Comparison of ENCODE assay signal across 1 cellular context in the genomic region with DNA sequence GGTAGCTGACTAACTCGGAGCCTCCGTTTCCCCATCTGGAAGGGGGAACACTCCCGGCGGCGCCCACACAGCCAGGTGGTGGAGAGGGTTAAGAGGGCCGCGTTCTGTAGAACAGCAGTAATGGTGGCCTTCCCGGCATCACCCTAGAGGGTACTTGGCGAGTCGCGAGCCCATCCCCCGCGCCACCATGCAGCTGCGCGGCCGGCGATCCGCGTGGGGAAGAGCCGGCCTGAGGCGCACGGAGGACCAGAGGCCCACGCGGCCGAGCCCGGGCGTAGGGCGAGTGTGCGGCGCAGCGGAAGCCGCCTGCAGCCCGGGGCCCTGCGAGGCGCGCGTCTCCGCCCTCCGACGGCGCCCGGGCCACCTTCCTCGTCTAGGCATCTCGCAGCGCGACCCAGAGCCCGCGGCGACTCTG.
TF ChIP-seq lines count a peak whose summit lies in the region.

No MANE protein-coding gene starts in this region.

TF ChIP-seq in K562, 482 proteins besides CTCF, POLR2A, EP300 and RAD21 (continued from another document and continues in another):
- TF ChIP-seq, protein P1, sequence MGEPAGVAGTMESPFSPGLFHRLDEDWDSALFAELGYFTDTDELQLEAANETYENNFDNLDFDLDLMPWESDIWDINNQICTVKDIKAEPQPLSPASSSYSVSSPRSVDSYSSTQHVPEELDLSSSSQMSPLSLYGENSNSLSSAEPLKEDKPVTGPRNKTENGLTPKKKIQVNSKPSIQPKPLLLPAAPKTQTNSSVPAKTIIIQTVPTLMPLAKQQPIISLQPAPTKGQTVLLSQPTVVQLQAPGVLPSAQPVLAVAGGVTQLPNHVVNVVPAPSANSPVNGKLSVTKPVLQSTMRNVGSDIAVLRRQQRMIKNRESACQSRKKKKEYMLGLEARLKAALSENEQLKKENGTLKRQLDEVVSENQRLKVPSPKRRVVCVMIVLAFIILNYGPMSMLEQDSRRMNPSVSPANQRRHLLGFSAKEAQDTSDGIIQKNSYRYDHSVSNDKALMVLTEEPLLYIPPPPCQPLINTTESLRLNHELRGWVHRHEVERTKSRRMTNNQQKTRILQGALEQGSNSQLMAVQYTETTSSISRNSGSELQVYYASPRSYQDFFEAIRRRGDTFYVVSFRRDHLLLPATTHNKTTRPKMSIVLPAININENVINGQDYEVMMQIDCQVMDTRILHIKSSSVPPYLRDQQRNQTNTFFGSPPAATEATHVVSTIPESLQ (CRISPR knock-in tag; IDR thresholded peaks at IDR 0.05): no peak
- no peak for TF ChIP-seq ZNF253 (CRISPR knock-in tag; conservative IDR thresholded peaks at IDR 0.05)
- TF ChIP-seq FIP1L1 (IDR thresholded peaks at IDR 0.05; ENCODE audit: low read depth, low read length, poor library complexity, severe bottlenecking): peak; percentile 43
- no peak for TF ChIP-seq SLC30A9 (CRISPR knock-in tag; IDR thresholded peaks at IDR 0.05)
- TF ChIP-seq SNIP1 (IDR thresholded peaks at IDR 0.05; ENCODE audit: low read depth): no peak
- TF ChIP-seq BCL6 (CRISPR knock-in tag; IDR thresholded peaks at IDR 0.05): no peak
- no peak for TF ChIP-seq SMAD3 (CRISPR knock-in tag; conservative IDR thresholded peaks at IDR 0.05)
- TF ChIP-seq, protein P2, sequence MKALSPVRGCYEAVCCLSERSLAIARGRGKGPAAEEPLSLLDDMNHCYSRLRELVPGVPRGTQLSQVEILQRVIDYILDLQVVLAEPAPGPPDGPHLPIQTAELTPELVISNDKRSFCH (CRISPR knock-in tag; IDR thresholded peaks at IDR 0.05): no peak
- TF ChIP-seq, protein P2 (tag; IDR thresholded peaks at IDR 0.05): 0 out of 2 replicates have a peak, but pooled peaks have one; percentile 17
- no peak for TF ChIP-seq HMGN3 (IDR thresholded peaks at IDR 0.05; ENCODE audit: borderline replicate concordance, extremely low read depth, insufficient read length, low read depth, low read length)
- TF ChIP-seq, protein P3, sequence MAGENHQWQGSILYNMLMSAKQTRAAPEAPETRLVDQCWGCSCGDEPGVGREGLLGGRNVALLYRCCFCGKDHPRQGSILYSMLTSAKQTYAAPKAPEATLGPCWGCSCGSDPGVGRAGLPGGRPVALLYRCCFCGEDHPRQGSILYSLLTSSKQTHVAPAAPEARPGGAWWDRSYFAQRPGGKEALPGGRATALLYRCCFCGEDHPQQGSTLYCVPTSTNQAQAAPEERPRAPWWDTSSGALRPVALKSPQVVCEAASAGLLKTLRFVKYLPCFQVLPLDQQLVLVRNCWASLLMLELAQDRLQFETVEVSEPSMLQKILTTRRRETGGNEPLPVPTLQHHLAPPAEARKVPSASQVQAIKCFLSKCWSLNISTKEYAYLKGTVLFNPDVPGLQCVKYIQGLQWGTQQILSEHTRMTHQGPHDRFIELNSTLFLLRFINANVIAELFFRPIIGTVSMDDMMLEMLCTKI (IDR thresholded peaks at IDR 0.05; ENCODE audit: partially characterized antibody): no peak
- TF ChIP-seq ZFP1 (CRISPR knock-in tag; IDR thresholded peaks at IDR 0.05): no peak
- no peak for TF ChIP-seq RUNX1 (IDR thresholded peaks at IDR 0.05; ENCODE audit: low read depth)
- TF ChIP-seq, protein P4, sequence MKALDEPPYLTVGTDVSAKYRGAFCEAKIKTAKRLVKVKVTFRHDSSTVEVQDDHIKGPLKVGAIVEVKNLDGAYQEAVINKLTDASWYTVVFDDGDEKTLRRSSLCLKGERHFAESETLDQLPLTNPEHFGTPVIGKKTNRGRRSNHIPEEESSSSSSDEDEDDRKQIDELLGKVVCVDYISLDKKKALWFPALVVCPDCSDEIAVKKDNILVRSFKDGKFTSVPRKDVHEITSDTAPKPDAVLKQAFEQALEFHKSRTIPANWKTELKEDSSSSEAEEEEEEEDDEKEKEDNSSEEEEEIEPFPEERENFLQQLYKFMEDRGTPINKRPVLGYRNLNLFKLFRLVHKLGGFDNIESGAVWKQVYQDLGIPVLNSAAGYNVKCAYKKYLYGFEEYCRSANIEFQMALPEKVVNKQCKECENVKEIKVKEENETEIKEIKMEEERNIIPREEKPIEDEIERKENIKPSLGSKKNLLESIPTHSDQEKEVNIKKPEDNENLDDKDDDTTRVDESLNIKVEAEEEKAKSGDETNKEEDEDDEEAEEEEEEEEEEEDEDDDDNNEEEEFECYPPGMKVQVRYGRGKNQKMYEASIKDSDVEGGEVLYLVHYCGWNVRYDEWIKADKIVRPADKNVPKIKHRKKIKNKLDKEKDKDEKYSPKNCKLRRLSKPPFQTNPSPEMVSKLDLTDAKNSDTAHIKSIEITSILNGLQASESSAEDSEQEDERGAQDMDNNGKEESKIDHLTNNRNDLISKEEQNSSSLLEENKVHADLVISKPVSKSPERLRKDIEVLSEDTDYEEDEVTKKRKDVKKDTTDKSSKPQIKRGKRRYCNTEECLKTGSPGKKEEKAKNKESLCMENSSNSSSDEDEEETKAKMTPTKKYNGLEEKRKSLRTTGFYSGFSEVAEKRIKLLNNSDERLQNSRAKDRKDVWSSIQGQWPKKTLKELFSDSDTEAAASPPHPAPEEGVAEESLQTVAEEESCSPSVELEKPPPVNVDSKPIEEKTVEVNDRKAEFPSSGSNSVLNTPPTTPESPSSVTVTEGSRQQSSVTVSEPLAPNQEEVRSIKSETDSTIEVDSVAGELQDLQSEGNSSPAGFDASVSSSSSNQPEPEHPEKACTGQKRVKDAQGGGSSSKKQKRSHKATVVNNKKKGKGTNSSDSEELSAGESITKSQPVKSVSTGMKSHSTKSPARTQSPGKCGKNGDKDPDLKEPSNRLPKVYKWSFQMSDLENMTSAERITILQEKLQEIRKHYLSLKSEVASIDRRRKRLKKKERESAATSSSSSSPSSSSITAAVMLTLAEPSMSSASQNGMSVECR (CRISPR knock-in tag; IDR thresholded peaks at IDR 0.05): no peak
- peak; percentile 38; the same call in 1 of the 2 replicates for TF ChIP-seq PHF8 (IDR thresholded peaks at IDR 0.05; ENCODE audit: borderline replicate concordance, low read length)
- no peak for TF ChIP-seq TBP (optimal IDR thresholded peaks at IDR 0.05; ENCODE audit: low read depth, low read length)
- no peak for TF ChIP-seq ZNF444 (CRISPR knock-in tag; IDR thresholded peaks at IDR 0.05)
- TF ChIP-seq, protein P5, sequence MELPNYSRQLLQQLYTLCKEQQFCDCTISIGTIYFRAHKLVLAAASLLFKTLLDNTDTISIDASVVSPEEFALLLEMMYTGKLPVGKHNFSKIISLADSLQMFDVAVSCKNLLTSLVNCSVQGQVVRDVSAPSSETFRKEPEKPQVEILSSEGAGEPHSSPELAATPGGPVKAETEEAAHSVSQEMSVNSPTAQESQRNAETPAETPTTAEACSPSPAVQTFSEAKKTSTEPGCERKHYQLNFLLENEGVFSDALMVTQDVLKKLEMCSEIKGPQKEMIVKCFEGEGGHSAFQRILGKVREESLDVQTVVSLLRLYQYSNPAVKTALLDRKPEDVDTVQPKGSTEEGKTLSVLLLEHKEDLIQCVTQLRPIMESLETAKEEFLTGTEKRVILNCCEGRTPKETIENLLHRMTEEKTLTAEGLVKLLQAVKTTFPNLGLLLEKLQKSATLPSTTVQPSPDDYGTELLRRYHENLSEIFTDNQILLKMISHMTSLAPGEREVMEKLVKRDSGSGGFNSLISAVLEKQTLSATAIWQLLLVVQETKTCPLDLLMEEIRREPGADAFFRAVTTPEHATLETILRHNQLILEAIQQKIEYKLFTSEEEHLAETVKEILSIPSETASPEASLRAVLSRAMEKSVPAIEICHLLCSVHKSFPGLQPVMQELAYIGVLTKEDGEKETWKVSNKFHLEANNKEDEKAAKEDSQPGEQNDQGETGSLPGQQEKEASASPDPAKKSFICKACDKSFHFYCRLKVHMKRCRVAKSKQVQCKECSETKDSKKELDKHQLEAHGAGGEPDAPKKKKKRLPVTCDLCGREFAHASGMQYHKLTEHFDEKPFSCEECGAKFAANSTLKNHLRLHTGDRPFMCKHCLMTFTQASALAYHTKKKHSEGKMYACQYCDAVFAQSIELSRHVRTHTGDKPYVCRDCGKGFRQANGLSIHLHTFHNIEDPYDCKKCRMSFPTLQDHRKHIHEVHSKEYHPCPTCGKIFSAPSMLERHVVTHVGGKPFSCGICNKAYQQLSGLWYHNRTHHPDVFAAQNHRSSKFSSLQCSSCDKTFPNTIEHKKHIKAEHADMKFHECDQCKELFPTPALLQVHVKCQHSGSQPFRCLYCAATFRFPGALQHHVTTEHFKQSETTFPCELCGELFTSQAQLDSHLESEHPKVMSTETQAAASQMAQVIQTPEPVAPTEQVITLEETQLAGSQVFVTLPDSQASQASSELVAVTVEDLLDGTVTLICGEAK (IDR thresholded peaks at IDR 0.05): 0 out of 2 replicates have a peak, but pooled peaks have one; percentile 1
- TF ChIP-seq, protein P5 (CRISPR knock-in tag; IDR thresholded peaks at IDR 0.05): no peak
- TF ChIP-seq TEAD1 (CRISPR knock-in tag; IDR thresholded peaks at IDR 0.05): 0 out of 4 replicates have a peak, but pooled peaks of 1 of the 2 experiments have one; percentile 6
- peak; percentile 44 for TF ChIP-seq RBBP5 (IDR thresholded peaks at IDR 0.05; ENCODE audit: borderline replicate concordance, insufficient read depth, low read length, poor library complexity, severe bottlenecking)
- TF ChIP-seq TCF7 (IDR thresholded peaks at IDR 0.05; ENCODE audit: borderline replicate concordance): no peak
- TF ChIP-seq SAFB (IDR thresholded peaks at IDR 0.05; ENCODE audit: borderline replicate concordance, low read depth, low read length): 0 out of 2 replicates have a peak, but pooled peaks have one; percentile 42
- TF ChIP-seq ZNF586 (CRISPR knock-in tag; conservative IDR thresholded peaks at IDR 0.05): no peak
- TF ChIP-seq ARID1B (IDR thresholded peaks at IDR 0.05): no peak
- no peak for TF ChIP-seq ZNF282 (CRISPR knock-in tag; IDR thresholded peaks at IDR 0.05)
- TF ChIP-seq ZNF165 (CRISPR knock-in tag; IDR thresholded peaks at IDR 0.05; ENCODE audit: borderline replicate concordance): no peak
- no peak for TF ChIP-seq BRF1 (IDR thresholded peaks at IDR 0.05; ENCODE audit: borderline replicate concordance, extremely low read depth, insufficient read length)
- TF ChIP-seq ZFPM2 (CRISPR knock-in tag; IDR thresholded peaks at IDR 0.05): no peak
- 0 out of 2 replicates have a peak, but pooled peaks have one; percentile 9 for TF ChIP-seq GABPA (tag; conservative IDR thresholded peaks at IDR 0.05; ENCODE audit: low read depth)
- TF ChIP-seq ZNF41 (CRISPR knock-in tag; conservative IDR thresholded peaks at IDR 0.05): no peak
- TF ChIP-seq NONO (IDR thresholded peaks at IDR 0.05; ENCODE audit: low read depth in 2 of 2, low read length in 1 of 2): 0 out of 4 replicates have a peak, but pooled peaks of 1 of the 2 experiments have one; percentile 62
- TF ChIP-seq, protein P6, sequence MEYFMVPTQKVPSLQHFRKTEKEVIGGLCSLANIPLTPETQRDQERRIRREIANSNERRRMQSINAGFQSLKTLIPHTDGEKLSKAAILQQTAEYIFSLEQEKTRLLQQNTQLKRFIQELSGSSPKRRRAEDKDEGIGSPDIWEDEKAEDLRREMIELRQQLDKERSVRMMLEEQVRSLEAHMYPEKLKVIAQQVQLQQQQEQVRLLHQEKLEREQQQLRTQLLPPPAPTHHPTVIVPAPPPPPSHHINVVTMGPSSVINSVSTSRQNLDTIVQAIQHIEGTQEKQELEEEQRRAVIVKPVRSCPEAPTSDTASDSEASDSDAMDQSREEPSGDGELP (CRISPR knock-in tag; IDR thresholded peaks at IDR 0.05; ENCODE audit: borderline replicate concordance): no peak
- TF ChIP-seq, protein P7, sequence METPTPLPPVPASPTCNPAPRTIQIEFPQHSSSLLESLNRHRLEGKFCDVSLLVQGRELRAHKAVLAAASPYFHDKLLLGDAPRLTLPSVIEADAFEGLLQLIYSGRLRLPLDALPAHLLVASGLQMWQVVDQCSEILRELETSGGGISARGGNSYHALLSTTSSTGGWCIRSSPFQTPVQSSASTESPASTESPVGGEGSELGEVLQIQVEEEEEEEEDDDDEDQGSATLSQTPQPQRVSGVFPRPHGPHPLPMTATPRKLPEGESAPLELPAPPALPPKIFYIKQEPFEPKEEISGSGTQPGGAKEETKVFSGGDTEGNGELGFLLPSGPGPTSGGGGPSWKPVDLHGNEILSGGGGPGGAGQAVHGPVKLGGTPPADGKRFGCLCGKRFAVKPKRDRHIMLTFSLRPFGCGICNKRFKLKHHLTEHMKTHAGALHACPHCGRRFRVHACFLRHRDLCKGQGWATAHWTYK (CRISPR knock-in tag; IDR thresholded peaks at IDR 0.05): no peak
- TF ChIP-seq RBFOX2 (IDR thresholded peaks at IDR 0.05; ENCODE audit: low read depth, low read length): peak; percentile 78
- TF ChIP-seq RHOXF2B (CRISPR knock-in tag; conservative IDR thresholded peaks at IDR 0.05): no peak
- no peak for TF ChIP-seq TAF1 (IDR thresholded peaks at IDR 0.05; ENCODE audit: control insufficient read depth, extremely low read depth, insufficient read depth, low read length, severe bottlenecking)
- no peak for TF ChIP-seq SREBF1 (IDR thresholded peaks at IDR 0.05; ENCODE audit: borderline replicate concordance, low read depth, low read length)
- TF ChIP-seq ZC3H4 (CRISPR knock-in tag; IDR thresholded peaks at IDR 0.05; ENCODE audit: borderline replicate concordance): no peak
- TF ChIP-seq FOXA1 (IDR thresholded peaks at IDR 0.05; ENCODE audit: borderline replicate concordance): no peak
- TF ChIP-seq TCF7L2 (IDR thresholded peaks at IDR 0.05; ENCODE audit: low read depth, low read length): no peak
